ENCODE assay signal across 9 cellular contexts in the genomic region with DNA sequence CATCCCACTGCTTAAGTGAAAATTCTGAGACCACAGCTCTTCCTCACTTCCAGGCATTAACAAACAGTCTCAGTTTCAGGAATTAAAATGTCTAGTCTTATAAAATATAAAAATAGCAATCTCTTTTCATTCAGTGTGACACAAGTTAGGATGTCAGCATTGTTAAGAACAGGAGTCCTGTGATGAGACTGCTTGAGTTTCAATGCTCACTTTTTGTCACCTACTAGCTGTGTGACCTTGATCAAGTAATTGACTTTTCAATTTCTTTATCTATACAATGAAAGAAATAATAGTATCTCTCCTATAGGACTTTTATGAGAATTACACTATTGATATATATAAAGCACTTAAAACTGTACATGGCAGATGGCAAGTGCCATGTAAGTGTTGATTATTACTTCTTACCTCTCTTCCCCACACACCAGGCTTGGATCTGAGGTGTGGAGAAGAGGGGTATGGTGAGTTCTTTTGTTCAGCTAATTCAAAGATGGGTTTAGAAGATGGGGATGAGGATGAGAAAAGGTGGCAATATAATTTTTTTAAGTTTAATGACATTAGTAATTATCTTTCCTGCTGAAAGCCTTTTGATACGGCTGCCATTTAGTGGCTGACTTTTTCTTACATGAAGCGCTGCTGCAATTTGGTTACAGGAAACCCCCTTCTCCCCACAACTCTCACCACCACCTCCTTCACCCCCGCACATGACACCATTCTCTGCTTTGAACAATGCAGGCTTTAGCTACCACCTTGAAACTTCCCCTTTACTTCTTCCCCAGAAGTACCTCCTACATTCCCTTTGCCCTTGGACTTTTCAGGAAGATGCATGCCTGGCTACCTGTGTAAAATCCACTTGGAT. TPM values are rescaled to one million over a fixed set of nuclear protein-coding genes. Genes with fewer than 3 reads are reported as not detected.
DNase-seq lines count a peak whose midpoint lies in the region; ATAC-seq and TF ChIP-seq lines count a peak whose summit lies in the region.
"Had no signal": no experiment of that assay in that cellular context is flagged by ENCODE, and none has a peak within 500 bp of the region (broad histone marks: within the 10 kb centered on the region; RNA-seq: fewer than 3 reads in every experiment).

No MANE protein-coding gene starts in this region.

- intact Hi-C loops in CD8-positive, alpha-beta T cell (cut with DNase I, micrococcal nuclease): no loop called here

- H3K4me3 Mint-ChIP-seq in CD8-positive, alpha-beta T cell: no peak overlapping the region
- H3K4me3 Mint-ChIP-seq in endothelial cell (ENCODE audit: unreplicated experiment): no peak overlapping the region

- DNase-seq in CD8-positive, alpha-beta T cell: no peak
- DNase-seq in activated naive CD4-positive, alpha-beta T cell treated with anti-CD3 and anti-CD28 coated beads, Interleukin-2, amount 50 U/mL, for 16 hours: peak; percentile 52
- DNase-seq in omental fat pad (ENCODE audit: low spot score) (no peak), erythroblast (lab: John Stamatoyannopoulos, UW) (no peak), GDM1 (lab: John Stamatoyannopoulos, UW) (no peak), endothelial cell (ENCODE audit: low spot score) (no peak)

- TF ChIP-seq POLR2A in erythroblast (IDR thresholded peaks at IDR 0.05; ENCODE audit: low read length): no peak

- no peak overlapping the region for H3K27ac ChIP-seq in CD8-positive, alpha-beta T cell (ENCODE audit: low read depth, low read length)
- H3K27ac ChIP-seq: BLaER1 had no signal

- CTCF ChIA-PET in CD8-positive, alpha-beta T cell (lab: Charles Lee): no interaction called here

- H3K27me3 Mint-ChIP-seq in CD8-positive, alpha-beta T cell (ENCODE audit: low read depth): peaks cover 8% of the 10 kb centered on the region
- H3K27me3 Mint-ChIP-seq in endothelial cell (ENCODE audit: unreplicated experiment): peaks cover 2% of the 10 kb centered on the region

- H3K27me3 ChIP-seq in CD8-positive, alpha-beta T cell (ENCODE audit: insufficient read depth, low read length): no peaks in the 10 kb centered on the region
- H3K27me3 ChIP-seq: BLaER1 had no signal

- POLR2A ChIA-PET in CD8-positive, alpha-beta T cell (lab: Charles Lee): no interaction called here

- H3K4me1 ChIP-seq in CD8-positive, alpha-beta T cell (ENCODE audit: insufficient read depth, low read length): peaks cover 10% of the 10 kb centered on the region
- H3K4me1 ChIP-seq: BLaER1 had no signal

- no peaks in the 10 kb centered on the region for H3K9me3 ChIP-seq in CD8-positive, alpha-beta T cell (ENCODE audit: low read length)
- H3K9me3 ChIP-seq: BLaER1 had no signal

- TF ChIP-seq CTCF in CD8-positive, alpha-beta T cell (IDR thresholded peaks at IDR 0.05): no peak
- TF ChIP-seq CTCF in omental fat pad (IDR thresholded peaks at IDR 0.05): no peak
- TF ChIP-seq CTCF in endothelial cell (IDR thresholded peaks at IDR 0.05; ENCODE audit: unreplicated experiment): no peak

- no peak overlapping the region for H3K4me3 ChIP-seq in CD8-positive, alpha-beta T cell (ENCODE audit: low read depth, low read length)
- H3K4me3 ChIP-seq: BLaER1 had no signal

- peaks cover 9% of the 10 kb centered on the region for H3K4me1 Mint-ChIP-seq in CD8-positive, alpha-beta T cell (ENCODE audit: low read depth)
- H3K4me1 Mint-ChIP-seq in endothelial cell (ENCODE audit: unreplicated experiment): no peaks in the 10 kb centered on the region

- H3K36me3 ChIP-seq in CD8-positive, alpha-beta T cell (ENCODE audit: insufficient read depth, low read length): no peaks in the 10 kb centered on the region
- H3K36me3 ChIP-seq: BLaER1 had no signal

- ATAC-seq in CD8-positive, alpha-beta T cell: peak; percentile 48
- ATAC-seq in GM19463 (IDR thresholded peaks at IDR 0.05; ENCODE audit: unreplicated experiment) (peak; percentile 96), HG03175 (IDR thresholded peaks at IDR 0.05; ENCODE audit: unreplicated experiment) (peak; percentile 89), omental fat pad (ENCODE audit: low FRiP score) (no peak)

- no peaks in the 10 kb centered on the region for H3K36me3 Mint-ChIP-seq in CD8-positive, alpha-beta T cell
- no peaks in the 10 kb centered on the region for H3K36me3 Mint-ChIP-seq in endothelial cell (ENCODE audit: low read depth, unreplicated experiment)

- H3K27ac Mint-ChIP-seq in CD8-positive, alpha-beta T cell: no peak overlapping the region
- H3K27ac Mint-ChIP-seq in endothelial cell (ENCODE audit: unreplicated experiment): no peak overlapping the region

- H3K9me3 Mint-ChIP-seq in CD8-positive, alpha-beta T cell: no peaks in the 10 kb centered on the region
- no peaks in the 10 kb centered on the region for H3K9me3 Mint-ChIP-seq in endothelial cell (ENCODE audit: unreplicated experiment)

RNA-seq across cellular contexts. Expression of gene HYAL4, which starts 20.8 kb away (rescaled TPM):
- not detected for total RNA-seq in CD8-positive, alpha-beta T cell
- not detected for total RNA-seq in omental fat pad
- 3.1 TPM for total RNA-seq in endothelial cell (ENCODE audit: unreplicated experiment)
